In the genomic region with DNA sequence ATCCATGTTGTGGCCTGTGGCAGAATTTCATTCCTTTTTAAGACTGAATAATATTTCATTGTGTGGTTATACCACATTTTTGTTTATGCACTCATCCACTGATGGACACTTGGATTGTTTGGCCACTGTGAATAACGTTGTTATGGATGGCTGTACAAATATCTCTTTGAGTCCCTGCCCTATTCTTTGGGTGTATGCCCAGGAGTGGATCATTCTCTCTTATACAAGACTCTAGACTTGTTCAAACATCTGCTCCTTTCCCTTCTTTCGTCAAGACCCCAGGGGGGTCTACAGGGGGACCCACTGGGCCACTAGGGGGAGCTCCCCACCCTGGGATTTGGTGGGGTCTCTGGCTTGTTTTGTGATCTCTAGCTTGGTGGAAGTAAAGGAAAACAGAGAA, we compare ENCODE assay signal across 9 cellular contexts.
DNase-seq lines count a peak whose midpoint lies in the region; ATAC-seq and TF ChIP-seq lines count a peak whose summit lies in the region.
"Had no signal": no experiment of that assay in that cellular context is flagged by ENCODE, and none has a peak within 500 bp of the region (broad histone marks: within the 10 kb centered on the region; RNA-seq: fewer than 3 reads in every experiment).

No MANE protein-coding gene starts in this region.

- peak; percentile 30 for DNase-seq in NCI-H1092 treated with DMSO at 0.1 percent for 48 hours (lab: John Stamatoyannopoulos, UW)
- DNase-seq in NCI-H1092 (lab: John Stamatoyannopoulos, UW): no peak
- DNase-seq in colonic mucosa: no peak
- DNase-seq in trophoblast cell: peak; percentile 35 to 73
- DNase-seq in inferior parietal cortex (ENCODE audit: extremely low spot score): no peak
- no peak for DNase-seq in hepatic stellate cell (ENCODE audit: low spot score)

- H3K18ac ChIP-seq in trophoblast cell (ENCODE audit: low read length): no peak overlapping the region

- WGBS in trophoblast cell (ENCODE audit: extremely low coverage, insufficient coverage, insufficient read length): no CpG with 5 or more reads among the region's 2 CpGs

- H3K4me2 ChIP-seq in Loucy (ENCODE audit: low read depth, low read length, poor library complexity, severe bottlenecking) (no peak overlapping the region), trophoblast cell (ENCODE audit: low read length) (no peak overlapping the region)

- H3K9ac ChIP-seq in Loucy (ENCODE audit: low read depth, low read length, poor library complexity, severe bottlenecking) (no peak overlapping the region), colonic mucosa (ENCODE audit: low read depth in 2 of 2, low read length in 2 of 2) (no peak overlapping the region), trophoblast cell (ENCODE audit: low read length) (no peak overlapping the region)

- no peak overlapping the region for H4K12ac ChIP-seq in trophoblast cell (ENCODE audit: low read depth, low read length)

- intact Hi-C loops in colonic mucosa (cut with DNase I): no loop called here

- H3K4me3 ChIP-seq in Loucy (ENCODE audit: low read length, poor library complexity, severe bottlenecking) (no peak overlapping the region), colonic mucosa (no peak overlapping the region), trophoblast cell (ENCODE audit: low read depth, low read length) (no peak overlapping the region)
- H3K4me3 ChIP-seq: gastroesophageal sphincter had no signal

- H3K9me2 ChIP-seq in Loucy (replicated peaks; ENCODE audit: low read depth, low read length): no peaks in the 10 kb centered on the region

- H3K4ac ChIP-seq in trophoblast cell (ENCODE audit: low read depth, low read length): no peak overlapping the region

- no peaks in the 10 kb centered on the region for H3K9me3 ChIP-seq in Loucy (ENCODE audit: insufficient read depth, low read depth, low read length)
- H3K9me3 ChIP-seq in colonic mucosa: no peaks in the 10 kb centered on the region
- no peaks in the 10 kb centered on the region for H3K9me3 ChIP-seq in trophoblast cell (ENCODE audit: insufficient read depth, low read depth, low read length)

- H2AFZ ChIP-seq in Loucy (ENCODE audit: low read length): no peak overlapping the region
- H2AFZ ChIP-seq in trophoblast cell (ENCODE audit: insufficient read depth, low read length, poor library complexity): no peak overlapping the region

- no peaks in the 10 kb centered on the region for H3K79me1 ChIP-seq in trophoblast cell (ENCODE audit: low read length)

- no peak for ATAC-seq in GM21526 (IDR thresholded peaks at IDR 0.05; ENCODE audit: low FRiP score, unreplicated experiment)
- ATAC-seq: gastroesophageal sphincter had no signal

- no peak overlapping the region for H2BK120ac ChIP-seq in trophoblast cell (ENCODE audit: insufficient read depth, low read length, poor library complexity)

- no peaks in the 10 kb centered on the region for H3F3A ChIP-seq in Loucy (ENCODE audit: low read depth)

- H3K14ac ChIP-seq in trophoblast cell (ENCODE audit: low read length): no peak overlapping the region

- no peak overlapping the region for H4K8ac ChIP-seq in trophoblast cell (ENCODE audit: low read depth, low read length)

- H4K91ac ChIP-seq in trophoblast cell (ENCODE audit: low read depth, low read length): no peak overlapping the region

- no peak overlapping the region for H2AK5ac ChIP-seq in trophoblast cell (ENCODE audit: low read length)

- H2BK5ac ChIP-seq in trophoblast cell (ENCODE audit: low read depth, low read length, poor library complexity): no peak overlapping the region

- H3K36me3 ChIP-seq in Loucy (ENCODE audit: insufficient read depth, low read length) (no peaks in the 10 kb centered on the region), colonic mucosa (no peaks in the 10 kb centered on the region), trophoblast cell (ENCODE audit: control insufficient read depth in 1 of 2, insufficient read depth in 2 of 2, low read length in 2 of 2) (no peaks in the 10 kb centered on the region)
- H3K36me3 ChIP-seq: gastroesophageal sphincter had no signal

- no peaks in the 10 kb centered on the region for H3K4me1 ChIP-seq in Loucy (ENCODE audit: insufficient read depth, low read length, poor library complexity, severe bottlenecking)
- H3K4me1 ChIP-seq in colonic mucosa: no peaks in the 10 kb centered on the region
- H3K4me1 ChIP-seq in trophoblast cell (ENCODE audit: control insufficient read depth in 1 of 2, insufficient read depth in 2 of 2, low read length in 2 of 2): peaks cover 0 to 8% of the 10 kb centered on the region in 2 experiments

- no peak overlapping the region for H2BK12ac ChIP-seq in trophoblast cell (ENCODE audit: low read length)

- no peak overlapping the region for H3K27ac ChIP-seq in colonic mucosa
- H3K27ac ChIP-seq in trophoblast cell (ENCODE audit: low read depth, low read length): no peak overlapping the region
- H3K27ac ChIP-seq: gastroesophageal sphincter had no signal

- H3K27me3 ChIP-seq in Loucy (ENCODE audit: insufficient read depth, low read length, poor library complexity, severe bottlenecking): no peaks in the 10 kb centered on the region
- H3K27me3 ChIP-seq in colonic mucosa: no peaks in the 10 kb centered on the region
- no peaks in the 10 kb centered on the region for H3K27me3 ChIP-seq in trophoblast cell (ENCODE audit: insufficient read depth, low read length)

- H3K79me2 ChIP-seq in Loucy (ENCODE audit: insufficient read depth, low read length): no peaks in the 10 kb centered on the region
- H3K79me2 ChIP-seq in trophoblast cell (ENCODE audit: control insufficient read depth, insufficient read depth, low read length, poor library complexity): no peaks in the 10 kb centered on the region

- H3K23ac ChIP-seq in trophoblast cell (ENCODE audit: low read length): no peak overlapping the region

- no peaks in the 10 kb centered on the region for H4K20me1 ChIP-seq in Loucy (ENCODE audit: insufficient read depth, low read length, poor library complexity, severe bottlenecking)

- TF ChIP-seq CTCF in Loucy (conservative IDR thresholded peaks at IDR 0.05; ENCODE audit: low read length) (peak; percentile 93), colonic mucosa (IDR thresholded peaks at IDR 0.05) (peak; percentile 32)

Comparison
In these comparisons a context has a peak if more than half of its experiments do, and no peak if none do; other contexts are left out.
1. DNase-seq: peak in NCI-H1092 treated with DMSO at 0.1 percent for 48 hours (single experiment) and trophoblast cell (2 of 2); none in NCI-H1092 (single experiment), colonic mucosa (single experiment), inferior parietal cortex (single experiment) and hepatic stellate cell (single experiment).